Comparison of ENCODE assay signal across 1 cellular context in genomic region chr1:198604973-198605372, GRCh38.
TF ChIP-seq lines count a peak whose summit lies in the region.

No MANE protein-coding gene starts in this region.

TF ChIP-seq in K562, 482 proteins besides CTCF, POLR2A, EP300 and RAD21 (continued from another document and continues in another):
- TF ChIP-seq, protein P1, sequence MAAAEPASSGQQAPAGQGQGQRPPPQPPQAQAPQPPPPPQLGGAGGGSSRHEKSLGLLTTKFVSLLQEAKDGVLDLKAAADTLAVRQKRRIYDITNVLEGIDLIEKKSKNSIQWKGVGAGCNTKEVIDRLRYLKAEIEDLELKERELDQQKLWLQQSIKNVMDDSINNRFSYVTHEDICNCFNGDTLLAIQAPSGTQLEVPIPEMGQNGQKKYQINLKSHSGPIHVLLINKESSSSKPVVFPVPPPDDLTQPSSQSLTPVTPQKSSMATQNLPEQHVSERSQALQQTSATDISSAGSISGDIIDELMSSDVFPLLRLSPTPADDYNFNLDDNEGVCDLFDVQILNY (CRISPR knock-in tag; IDR thresholded peaks at IDR 0.05): no peak
- TF ChIP-seq CXXC5 (CRISPR knock-in tag; IDR thresholded peaks at IDR 0.05) (no peak), GABPB1 (CRISPR knock-in tag; IDR thresholded peaks at IDR 0.05) (no peak), SAFB (IDR thresholded peaks at IDR 0.05; ENCODE audit: borderline replicate concordance, low read depth, low read length) (no peak), ZNF184 (CRISPR knock-in tag; IDR thresholded peaks at IDR 0.05) (no peak), POLR2AphosphoS2 (IDR thresholded peaks at IDR 0.05; ENCODE audit: low read length) (no peak), ZNF444 (CRISPR knock-in tag; IDR thresholded peaks at IDR 0.05) (no peak), CBX1 (IDR thresholded peaks at IDR 0.05; ENCODE audit: low read depth) (no peak), JUND (IDR thresholded peaks at IDR 0.05; ENCODE audit: borderline replicate concordance, low read depth, low read length) (no peak), JUND (tag; IDR thresholded peaks at IDR 0.05; ENCODE audit: borderline replicate concordance, low read depth, low read length) (no peak), POU5F1 (IDR thresholded peaks at IDR 0.05; ENCODE audit: borderline replicate concordance, low read depth, low read length, partially characterized antibody) (no peak), PHB (CRISPR knock-in tag; IDR thresholded peaks at IDR 0.05) (no peak), MEIS2 (IDR thresholded peaks at IDR 0.05; ENCODE audit: partially characterized antibody) (peak; percentile 52), TBL1XR1 (IDR thresholded peaks at IDR 0.05; ENCODE audit: low read length in 2 of 2) (no peak), TCF7L2 (IDR thresholded peaks at IDR 0.05; ENCODE audit: low read depth, low read length) (no peak), THRAP3 (IDR thresholded peaks at IDR 0.05; ENCODE audit: borderline replicate concordance) (no peak), GTF2B (IDR thresholded peaks at IDR 0.05; ENCODE audit: extremely low read depth, insufficient read length) (no peak), CEBPG (CRISPR knock-in tag; IDR thresholded peaks at IDR 0.05) (no peak), CEBPG (tag; conservative IDR thresholded peaks at IDR 0.05 in 1 of 2, IDR thresholded peaks at IDR 0.05 in 1 of 2) (no peak), ZNF140 (CRISPR knock-in tag; IDR thresholded peaks at IDR 0.05) (no peak), JUNB (CRISPR knock-in tag; conservative IDR thresholded peaks at IDR 0.05) (no peak), ZNF324 (CRISPR knock-in tag; IDR thresholded peaks at IDR 0.05) (no peak), ZNF445 (CRISPR knock-in tag; IDR thresholded peaks at IDR 0.05; ENCODE audit: low read depth) (no peak), RBM22 (IDR thresholded peaks at IDR 0.05; ENCODE audit: low read depth, low read length, poor library complexity, severe bottlenecking) (no peak), HMG20A (CRISPR knock-in tag; conservative IDR thresholded peaks at IDR 0.05) (no peak), THAP12 (CRISPR knock-in tag; IDR thresholded peaks at IDR 0.05) (no peak), ATF2 (CRISPR knock-in tag; IDR thresholded peaks at IDR 0.05) (no peak), PCBP2 (IDR thresholded peaks at IDR 0.05; ENCODE audit: low read depth, low read length, poor library complexity, severe bottlenecking) (no peak), IFI16 (CRISPR knock-in tag; IDR thresholded peaks at IDR 0.05) (no peak), POLR2AphosphoS5 (IDR thresholded peaks at IDR 0.05; ENCODE audit: control insufficient read depth, insufficient read depth, low read depth, low read length) (peak; percentile 55; the same call in 1 of the 2 replicates), SMARCC2 (IDR thresholded peaks at IDR 0.05; ENCODE audit: low read depth) (0 out of 2 replicates have a peak, but pooled peaks have one; percentile 49), SNRNP70 (optimal IDR thresholded peaks at IDR 0.05; ENCODE audit: low read depth, low read length) (no peak)
- TF ChIP-seq, protein P2, sequence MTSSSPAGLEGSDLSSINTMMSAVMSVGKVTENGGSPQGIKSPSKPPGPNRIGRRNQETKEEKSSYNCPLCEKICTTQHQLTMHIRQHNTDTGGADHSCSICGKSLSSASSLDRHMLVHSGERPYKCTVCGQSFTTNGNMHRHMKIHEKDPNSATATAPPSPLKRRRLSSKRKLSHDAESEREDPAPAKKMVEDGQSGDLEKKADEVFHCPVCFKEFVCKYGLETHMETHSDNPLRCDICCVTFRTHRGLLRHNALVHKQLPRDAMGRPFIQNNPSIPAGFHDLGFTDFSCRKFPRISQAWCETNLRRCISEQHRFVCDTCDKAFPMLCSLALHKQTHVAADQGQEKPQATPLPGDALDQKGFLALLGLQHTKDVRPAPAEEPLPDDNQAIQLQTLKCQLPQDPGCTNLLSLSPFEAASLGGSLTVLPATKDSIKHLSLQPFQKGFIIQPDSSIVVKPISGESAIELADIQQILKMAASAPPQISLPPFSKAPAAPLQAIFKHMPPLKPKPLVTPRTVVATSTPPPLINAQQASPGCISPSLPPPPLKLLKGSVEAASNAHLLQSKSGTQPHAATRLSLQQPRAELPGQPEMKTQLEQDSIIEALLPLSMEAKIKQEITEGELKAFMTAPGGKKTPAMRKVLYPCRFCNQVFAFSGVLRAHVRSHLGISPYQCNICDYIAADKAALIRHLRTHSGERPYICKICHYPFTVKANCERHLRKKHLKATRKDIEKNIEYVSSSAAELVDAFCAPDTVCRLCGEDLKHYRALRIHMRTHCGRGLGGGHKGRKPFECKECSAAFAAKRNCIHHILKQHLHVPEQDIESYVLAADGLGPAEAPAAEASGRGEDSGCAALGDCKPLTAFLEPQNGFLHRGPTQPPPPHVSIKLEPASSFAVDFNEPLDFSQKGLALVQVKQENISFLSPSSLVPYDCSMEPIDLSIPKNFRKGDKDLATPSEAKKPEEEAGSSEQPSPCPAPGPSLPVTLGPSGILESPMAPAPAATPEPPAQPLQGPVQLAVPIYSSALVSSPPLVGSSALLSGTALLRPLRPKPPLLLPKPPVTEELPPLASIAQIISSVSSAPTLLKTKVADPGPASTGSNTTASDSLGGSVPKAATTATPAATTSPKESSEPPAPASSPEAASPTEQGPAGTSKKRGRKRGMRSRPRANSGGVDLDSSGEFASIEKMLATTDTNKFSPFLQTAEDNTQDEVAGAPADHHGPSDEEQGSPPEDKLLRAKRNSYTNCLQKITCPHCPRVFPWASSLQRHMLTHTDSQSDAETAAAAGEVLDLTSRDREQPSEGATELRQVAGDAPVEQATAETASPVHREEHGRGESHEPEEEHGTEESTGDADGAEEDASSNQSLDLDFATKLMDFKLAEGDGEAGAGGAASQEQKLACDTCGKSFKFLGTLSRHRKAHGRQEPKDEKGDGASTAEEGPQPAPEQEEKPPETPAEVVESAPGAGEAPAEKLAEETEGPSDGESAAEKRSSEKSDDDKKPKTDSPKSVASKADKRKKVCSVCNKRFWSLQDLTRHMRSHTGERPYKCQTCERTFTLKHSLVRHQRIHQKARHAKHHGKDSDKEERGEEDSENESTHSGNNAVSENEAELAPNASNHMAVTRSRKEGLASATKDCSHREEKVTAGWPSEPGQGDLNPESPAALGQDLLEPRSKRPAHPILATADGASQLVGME (CRISPR knock-in tag; IDR thresholded peaks at IDR 0.05): no peak
- TF ChIP-seq, protein P3, sequence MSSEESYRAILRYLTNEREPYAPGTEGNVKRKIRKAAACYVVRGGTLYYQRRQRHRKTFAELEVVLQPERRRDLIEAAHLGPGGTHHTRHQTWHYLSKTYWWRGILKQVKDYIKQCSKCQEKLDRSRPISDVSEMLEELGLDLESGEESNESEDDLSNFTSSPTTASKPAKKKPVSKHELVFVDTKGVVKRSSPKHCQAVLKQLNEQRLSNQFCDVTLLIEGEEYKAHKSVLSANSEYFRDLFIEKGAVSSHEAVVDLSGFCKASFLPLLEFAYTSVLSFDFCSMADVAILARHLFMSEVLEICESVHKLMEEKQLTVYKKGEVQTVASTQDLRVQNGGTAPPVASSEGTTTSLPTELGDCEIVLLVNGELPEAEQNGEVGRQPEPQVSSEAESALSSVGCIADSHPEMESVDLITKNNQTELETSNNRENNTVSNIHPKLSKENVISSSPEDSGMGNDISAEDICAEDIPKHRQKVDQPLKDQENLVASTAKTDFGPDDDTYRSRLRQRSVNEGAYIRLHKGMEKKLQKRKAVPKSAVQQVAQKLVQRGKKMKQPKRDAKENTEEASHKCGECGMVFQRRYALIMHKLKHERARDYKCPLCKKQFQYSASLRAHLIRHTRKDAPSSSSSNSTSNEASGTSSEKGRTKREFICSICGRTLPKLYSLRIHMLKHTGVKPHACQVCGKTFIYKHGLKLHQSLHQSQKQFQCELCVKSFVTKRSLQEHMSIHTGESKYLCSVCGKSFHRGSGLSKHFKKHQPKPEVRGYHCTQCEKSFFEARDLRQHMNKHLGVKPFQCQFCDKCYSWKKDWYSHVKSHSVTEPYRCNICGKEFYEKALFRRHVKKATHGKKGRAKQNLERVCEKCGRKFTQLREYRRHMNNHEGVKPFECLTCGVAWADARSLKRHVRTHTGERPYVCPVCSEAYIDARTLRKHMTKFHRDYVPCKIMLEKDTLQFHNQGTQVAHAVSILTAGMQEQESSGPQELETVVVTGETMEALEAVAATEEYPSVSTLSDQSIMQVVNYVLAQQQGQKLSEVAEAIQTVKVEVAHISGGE (CRISPR knock-in tag; IDR thresholded peaks at IDR 0.05): no peak
- TF ChIP-seq, protein P4, sequence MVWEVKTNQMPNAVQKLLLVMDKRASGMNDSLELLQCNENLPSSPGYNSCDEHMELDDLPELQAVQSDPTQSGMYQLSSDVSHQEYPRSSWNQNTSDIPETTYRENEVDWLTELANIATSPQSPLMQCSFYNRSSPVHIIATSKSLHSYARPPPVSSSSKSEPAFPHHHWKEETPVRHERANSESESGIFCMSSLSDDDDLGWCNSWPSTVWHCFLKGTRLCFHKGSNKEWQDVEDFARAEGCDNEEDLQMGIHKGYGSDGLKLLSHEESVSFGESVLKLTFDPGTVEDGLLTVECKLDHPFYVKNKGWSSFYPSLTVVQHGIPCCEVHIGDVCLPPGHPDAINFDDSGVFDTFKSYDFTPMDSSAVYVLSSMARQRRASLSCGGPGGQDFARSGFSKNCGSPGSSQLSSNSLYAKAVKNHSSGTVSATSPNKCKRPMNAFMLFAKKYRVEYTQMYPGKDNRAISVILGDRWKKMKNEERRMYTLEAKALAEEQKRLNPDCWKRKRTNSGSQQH (CRISPR knock-in tag; IDR thresholded peaks at IDR 0.05): no peak
- TF ChIP-seq, protein P5, sequence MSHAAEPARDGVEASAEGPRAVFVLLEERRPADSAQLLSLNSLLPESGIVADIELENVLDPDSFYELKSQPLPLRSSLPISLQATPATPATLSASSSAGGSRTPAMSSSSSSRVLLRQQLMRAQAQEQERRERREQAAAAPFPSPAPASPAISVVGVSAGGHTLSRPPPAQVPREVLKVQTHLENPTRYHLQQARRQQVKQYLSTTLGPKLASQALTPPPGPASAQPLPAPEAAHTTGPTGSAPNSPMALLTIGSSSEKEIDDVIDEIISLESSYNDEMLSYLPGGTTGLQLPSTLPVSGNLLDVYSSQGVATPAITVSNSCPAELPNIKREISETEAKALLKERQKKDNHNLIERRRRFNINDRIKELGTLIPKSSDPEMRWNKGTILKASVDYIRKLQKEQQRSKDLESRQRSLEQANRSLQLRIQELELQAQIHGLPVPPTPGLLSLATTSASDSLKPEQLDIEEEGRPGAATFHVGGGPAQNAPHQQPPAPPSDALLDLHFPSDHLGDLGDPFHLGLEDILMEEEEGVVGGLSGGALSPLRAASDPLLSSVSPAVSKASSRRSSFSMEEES (CRISPR knock-in tag; IDR thresholded peaks at IDR 0.05): no peak
